Comparison of ENCODE assay signal across 20 cellular contexts in the genomic region with DNA sequence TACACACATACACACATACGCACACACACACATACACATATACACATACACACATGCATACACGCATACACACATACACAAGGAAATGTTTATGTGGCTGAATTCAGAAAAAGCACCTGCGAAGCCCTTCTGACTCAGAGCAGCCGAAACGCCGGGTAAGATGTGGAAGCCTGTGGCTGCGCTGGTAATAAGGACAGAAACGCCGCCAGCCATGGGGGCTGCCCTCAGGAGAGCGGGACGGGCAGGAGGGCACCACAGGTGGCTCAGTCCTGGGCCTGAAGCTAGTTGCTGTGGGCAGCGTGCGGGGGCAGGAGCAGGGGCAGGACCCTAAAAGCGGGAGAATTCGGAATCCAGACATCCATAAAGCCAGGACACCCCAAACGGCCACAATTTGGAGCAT.
"Had no signal": no experiment of that assay in that cellular context is flagged by ENCODE, and none has a peak within 500 bp of the region (broad histone marks: within the 10 kb centered on the region; RNA-seq: fewer than 3 reads in every experiment).

No MANE protein-coding gene starts in this region.

- H3K9me3 ChIP-seq: adrenal gland, mucosa of descending colon, right lobe of liver, thoracic aorta had no signal

- ATAC-seq: activated T-cell treated with anti-CD3 and anti-CD28 coated beads, Interleukin-2, amount 50 U/mL, for 72 hours; left ventricle myocardium superior; mucosa of descending colon; right lobe of liver had no signal

- H3K4me1 Mint-ChIP-seq: activated naive CD4-positive, alpha-beta T cell treated with anti-CD3 and anti-CD28 coated beads, Interleukin-2, amount 50 U/mL, for 24 hours had no signal

- H3K4me3 Mint-ChIP-seq: activated naive CD4-positive, alpha-beta T cell treated with anti-CD3 and anti-CD28 coated beads, Interleukin-2, amount 50 U/mL, for 24 hours; activated T-cell treated with anti-CD3 and anti-CD28 coated beads, Interleukin-2, amount 50 U/mL, for 72 hours; memory B cell; stimulated activated naive CD8-positive, alpha-beta T cell treated with anti-CD3 and anti-CD28 coated beads, Interleukin-15, amount 100 ng/mL, for 72 hours had no signal

- H3K4me1 ChIP-seq: adrenal gland, parathyroid adenoma, right lobe of liver had no signal

- H3K9ac ChIP-seq: parathyroid adenoma had no signal

- H3K4me3 ChIP-seq: adrenal gland, cardiac muscle cell, mucosa of descending colon, right lobe of liver, thoracic aorta had no signal

- H3K36me3 Mint-ChIP-seq: activated naive CD4-positive, alpha-beta T cell treated with anti-CD3 and anti-CD28 coated beads, Interleukin-2, amount 50 U/mL, for 24 hours; naive B cell had no signal

- H3K27ac Mint-ChIP-seq: activated naive CD4-positive, alpha-beta T cell treated with anti-CD3 and anti-CD28 coated beads, Interleukin-2, amount 50 U/mL, for 24 hours; activated T-cell treated with anti-CD3 and anti-CD28 coated beads, Interleukin-2, amount 50 U/mL, for 72 hours; memory B cell; naive B cell; stimulated activated naive CD8-positive, alpha-beta T cell treated with anti-CD3 and anti-CD28 coated beads, Interleukin-15, amount 100 ng/mL, for 72 hours had no signal

- H3K79me2 ChIP-seq: parathyroid adenoma had no signal

- H3K9me3 Mint-ChIP-seq: activated naive CD4-positive, alpha-beta T cell treated with anti-CD3 and anti-CD28 coated beads, Interleukin-2, amount 50 U/mL, for 24 hours; activated T-cell treated with anti-CD3 and anti-CD28 coated beads, Interleukin-2, amount 50 U/mL, for 72 hours; memory B cell; stimulated activated naive CD8-positive, alpha-beta T cell treated with anti-CD3 and anti-CD28 coated beads, Interleukin-15, amount 100 ng/mL, for 72 hours had no signal

- DNase-seq: activated CD4-positive, alpha-beta T cell treated with anti-CD3 and anti-CD28 coated beads, Interleukin-2, amount 50 U/mL, for 1 hour; activated CD4-positive, CD25-positive, alpha-beta regulatory T cell treated with anti-CD3 and anti-CD28 coated beads, Interleukin-2, amount 50 U/mL, for 72 hours; activated effector memory CD4-positive, alpha-beta T cell treated with anti-CD3 and anti-CD28 coated beads, Interleukin-2, amount 50 U/mL, for 16 hours; activated T-cell treated with anti-CD3 and anti-CD28 coated beads, Interleukin-2, amount 50 U/mL, for 72 hours; adrenal gland; foreskin fibroblast; glutamatergic neuron; left ventricle myocardium superior; mucosa of descending colon; naive B cell; right lobe of liver; small intestine; stimulated activated CD4-positive, alpha-beta T cell treated with anti-CD3 and anti-CD28 coated beads, Interleukin-4, amount 100 ng/mL, for 1 hour; stimulated activated naive CD8-positive, alpha-beta T cell treated with anti-CD3 and anti-CD28 coated beads, Interleukin-15, amount 100 ng/mL, for 72 hours had no signal

- H3K27ac ChIP-seq: adrenal gland, cardiac muscle cell, epithelial cell of prostate, parathyroid adenoma, right lobe of liver, thoracic aorta had no signal

- H3K36me3 ChIP-seq: adrenal gland, cardiac muscle cell, right lobe of liver, thoracic aorta had no signal

- H2AFZ ChIP-seq: parathyroid adenoma had no signal
